ENCODE assay signal across 13 cellular contexts in the genomic region with DNA sequence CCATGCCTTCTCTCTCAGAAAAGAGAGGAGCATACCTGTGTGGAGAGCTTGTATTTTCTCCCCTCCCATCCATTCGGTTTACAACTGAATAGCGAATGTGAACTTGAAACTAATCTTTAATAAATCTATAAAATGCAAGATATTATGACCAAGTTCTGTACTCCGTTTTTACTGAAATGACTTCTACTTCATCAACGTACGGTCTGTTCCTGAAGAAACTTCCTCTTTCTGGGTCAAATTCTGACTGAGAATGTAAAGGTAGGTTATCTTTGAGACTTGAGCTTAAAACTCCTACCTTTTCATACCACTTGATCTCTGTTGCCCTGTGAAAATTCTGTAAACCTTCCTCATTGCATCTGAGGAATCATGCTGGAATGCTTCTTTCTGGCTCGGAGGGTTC. TPM values are rescaled to one million over a fixed set of nuclear protein-coding genes. Genes with fewer than 3 reads are reported as not detected.
DNase-seq lines count a peak whose midpoint lies in the region; ATAC-seq and TF ChIP-seq lines count a peak whose summit lies in the region.
"Had no signal": no experiment of that assay in that cellular context is flagged by ENCODE, and none has a peak within 500 bp of the region (broad histone marks: within the 10 kb centered on the region; RNA-seq: fewer than 3 reads in every experiment).

No MANE protein-coding gene starts in this region.

- no peaks in the 10 kb centered on the region for H3K27me3 Mint-ChIP-seq in T-helper 17 cell

- H3K4me3 ChIP-seq in ascending aorta: no peak overlapping the region
- H3K4me3 ChIP-seq: heart left ventricle had no signal

- H3K27ac ChIP-seq in ascending aorta: no peak overlapping the region
- H3K27ac ChIP-seq: RWPE1 had no signal

- peak overlapping the region; percentile 19 for H3K27ac Mint-ChIP-seq in T-helper 17 cell
- H3K27ac Mint-ChIP-seq: activated naive CD4-positive, alpha-beta T cell treated with anti-CD3 and anti-CD28 coated beads, Interleukin-2, amount 50 U/mL, for 72 hours; natural killer cell had no signal

- H3K4me1 Mint-ChIP-seq in T-helper 17 cell: peaks cover 8% of the 10 kb centered on the region

- peak; percentile 51 for DNase-seq in GM13976 (ENCODE audit: low spot score)
- DNase-seq in T-helper 17 cell: no peak
- DNase-seq in activated T-cell treated with anti-CD3 and anti-CD28 coated beads for 4 hours: no peak
- DNase-seq in ascending aorta (ENCODE audit: low spot score in 2 of 2): no peak
- DNase-seq in SIG-M5 (lab: John Stamatoyannopoulos, UW): no peak
- no peak for DNase-seq in putamen (ENCODE audit: low spot score)
- DNase-seq: AML-193, heart left ventricle, natural killer cell had no signal

- intact Hi-C loops in ascending aorta (cut with DNase I): no loop called here

- no peaks in the 10 kb centered on the region for H3K27me3 ChIP-seq in ascending aorta
- H3K27me3 ChIP-seq: heart left ventricle had no signal

- no peaks in the 10 kb centered on the region for H3K36me3 Mint-ChIP-seq in T-helper 17 cell (ENCODE audit: low read depth)

- ATAC-seq in GM19351 (IDR thresholded peaks at IDR 0.05; ENCODE audit: unreplicated experiment) (peak; percentile 36), HG02852 (IDR thresholded peaks at IDR 0.05; ENCODE audit: unreplicated experiment) (peak; percentile 49), T-helper 17 cell (no peak)
- ATAC-seq: activated naive CD4-positive, alpha-beta T cell treated with anti-CD3 and anti-CD28 coated beads, Interleukin-2, amount 50 U/mL, for 72 hours; heart left ventricle; natural killer cell had no signal

- in situ Hi-C loops in GM13976 (cut with MboI; ENCODE audit: low sequenced_read_pairs, unreplicated experiment): no loop called here

- H3K4me1 ChIP-seq in ascending aorta: no peaks in the 10 kb centered on the region

- no peak overlapping the region for H3K4me3 Mint-ChIP-seq in T-helper 17 cell
- H3K4me3 Mint-ChIP-seq: natural killer cell had no signal

- H3K36me3 ChIP-seq in ascending aorta: peaks cover 2 to 3% of the 10 kb centered on the region in 2 donors

- TF ChIP-seq CTCF in GM13976 (IDR thresholded peaks at IDR 0.05; ENCODE audit: borderline replicate concordance, control extremely low read depth, extremely low read depth, insufficient read depth, missing control alignments) (no peak), ascending aorta (IDR thresholded peaks at IDR 0.05) (no peak)

- no peaks in the 10 kb centered on the region for H3K9me3 ChIP-seq in T-helper 17 cell (ENCODE audit: control insufficient read depth, low read length, poor library complexity, severe bottlenecking)
- no peaks in the 10 kb centered on the region for H3K9me3 ChIP-seq in ascending aorta
- H3K9me3 ChIP-seq: heart left ventricle had no signal

RNA-seq across cellular contexts. Expression of gene CTNNAL1, which starts 4.2 kb away (rescaled TPM):
- total RNA-seq in T-helper 17 cell (1 to 10 TPM; 3.1 to 9.6 TPM), ascending aorta (16.4 TPM)
